ENCODE assay signal across 16 cellular contexts in the genomic region with DNA sequence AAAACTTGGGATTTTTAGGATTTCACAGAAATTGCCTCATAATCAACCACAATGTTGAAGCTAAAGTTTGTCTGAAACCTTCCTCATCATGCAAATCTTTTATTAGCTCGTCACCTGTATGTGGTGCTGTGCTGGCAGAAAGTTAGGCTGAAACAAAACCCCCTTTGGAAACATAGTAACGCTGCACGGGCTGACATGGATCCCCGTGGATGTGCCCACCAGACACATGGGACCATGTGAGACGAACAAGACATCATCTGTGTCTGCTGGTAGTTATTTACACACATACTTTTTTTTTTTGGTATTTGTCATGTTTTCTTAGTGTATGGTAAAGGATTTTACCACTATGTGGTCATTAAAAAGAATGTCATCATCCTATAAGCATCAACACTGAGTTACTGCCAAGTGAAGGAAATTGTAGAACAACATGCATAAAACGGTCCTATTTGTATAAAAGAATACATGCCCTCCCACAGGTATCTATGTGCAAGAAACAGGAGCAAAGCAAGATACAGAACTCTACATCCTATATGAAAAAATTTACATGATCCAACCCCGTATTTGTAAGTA.
A peak's percentile ranks its signal among the peaks of the same experiment; 100 is the strongest.
DNase-seq lines count a peak whose midpoint lies in the region; TF ChIP-seq lines count a peak whose summit lies in the region.
"Had no signal": no experiment of that assay in that cellular context is flagged by ENCODE, and none has a peak within 500 bp of the region (broad histone marks: within the 10 kb centered on the region; RNA-seq: fewer than 3 reads in every experiment).

No MANE protein-coding gene starts in this region.

- peaks cover 95% of the 10 kb centered on the region for H3K4me1 ChIP-seq in Karpas-422 (ENCODE audit: low read length)
- H3K4me1 ChIP-seq in colonic mucosa, result peaks cover 9% of the 10 kb centered on the region
- H3K4me1 ChIP-seq in testis, result no peaks in the 10 kb centered on the region
- H3K4me1 ChIP-seq in osteoblast (ENCODE audit: insufficient read depth, low read length), result peaks cover 7% of the 10 kb centered on the region

- H3K9me3 ChIP-seq in Karpas-422 (ENCODE audit: low read length), result no peaks in the 10 kb centered on the region
- no peaks in the 10 kb centered on the region for H3K9me3 ChIP-seq in colonic mucosa
- H3K9me3 ChIP-seq in testis, result no peaks in the 10 kb centered on the region
- no peaks in the 10 kb centered on the region for H3K9me3 ChIP-seq in MG63
- H3K9me3 ChIP-seq in osteoblast (ENCODE audit: low read depth, low read length), result no peaks in the 10 kb centered on the region

- H3K9ac ChIP-seq in Karpas-422 (ENCODE audit: low read length) (no peak overlapping the region), colonic mucosa (ENCODE audit: low read depth in 2 of 2, low read length in 2 of 2) (no peak overlapping the region)

- H3K27me3 ChIP-seq in Karpas-422 (ENCODE audit: low read length) (no peaks in the 10 kb centered on the region), colonic mucosa (no peaks in the 10 kb centered on the region), testis (no peaks in the 10 kb centered on the region), MG63 (no peaks in the 10 kb centered on the region), osteoblast (ENCODE audit: insufficient read depth, low read length) (no peaks in the 10 kb centered on the region)

- H3K36me3 ChIP-seq in Karpas-422 (ENCODE audit: insufficient read depth, low read length), result peaks cover 4% of the 10 kb centered on the region; the same call in 1 of the 2 replicates
- no peaks in the 10 kb centered on the region for H3K36me3 ChIP-seq in colonic mucosa
- H3K36me3 ChIP-seq in testis (ENCODE audit: low read depth, missing control alignments), result no peaks in the 10 kb centered on the region
- peaks cover 27% of the 10 kb centered on the region for H3K36me3 ChIP-seq in MG63
- no peaks in the 10 kb centered on the region for H3K36me3 ChIP-seq in osteoblast (ENCODE audit: insufficient read depth, low read length)

- TF ChIP-seq POLR2A in testis (IDR thresholded peaks at IDR 0.05), result no peak

- H2AFZ ChIP-seq in Karpas-422 (ENCODE audit: low read length) (no peak overlapping the region), osteoblast (ENCODE audit: low read length) (no peak overlapping the region)

- intact Hi-C loops in colonic mucosa (cut with DNase I) (no loop called here), testis (cut with DNase I; ENCODE audit: low total_unique reads) (no loop called here)

- H3K27ac ChIP-seq in Karpas-422 (ENCODE audit: low read length), result peak overlapping the region; percentile 5; the same call in 1 of the 2 replicates
- peak overlapping the region; percentile 92 for H3K27ac ChIP-seq in colonic mucosa
- H3K27ac ChIP-seq in testis, result peak overlapping the region; percentile 20 to 29
- no peak overlapping the region for H3K27ac ChIP-seq in osteoblast (ENCODE audit: low read depth, low read length)

- peaks cover 77% of the 10 kb centered on the region for H4K20me1 ChIP-seq in Karpas-422 (ENCODE audit: insufficient read depth, low read depth, low read length)
- no peaks in the 10 kb centered on the region for H4K20me1 ChIP-seq in osteoblast (ENCODE audit: insufficient read depth, low read length)

- H3K36me3 Mint-ChIP-seq in activated naive CD4-positive, alpha-beta T cell treated with anti-CD3 and anti-CD28 coated beads, Interleukin-2, amount 10 ng/mL, durations not matched to agents 7 days and 5 days, result peaks cover 63% of the 10 kb centered on the region

- H3K27ac Mint-ChIP-seq in activated naive CD4-positive, alpha-beta T cell treated with anti-CD3 and anti-CD28 coated beads, Interleukin-2, amount 10 ng/mL, durations not matched to agents 7 days and 5 days, result peak overlapping the region; percentile 59

- peaks cover 100% of the 10 kb centered on the region for H3K79me2 ChIP-seq in Karpas-422 (ENCODE audit: low read length)
- H3K79me2 ChIP-seq in osteoblast (ENCODE audit: insufficient read depth, low read length), result no peaks in the 10 kb centered on the region

- DNase-seq in activated naive CD4-positive, alpha-beta T cell treated with anti-CD3 and anti-CD28 coated beads, Interleukin-2, amount 10 ng/mL, durations not matched to agents 7 days and 5 days, result no peak
- no peak for DNase-seq in activated naive CD4-positive, alpha-beta T cell (lab: John Stamatoyannopoulos, UW)
- no peak for DNase-seq in Karpas-422
- no peak for DNase-seq in colonic mucosa
- no peak for DNase-seq in testis
- no peak for DNase-seq in MG63
- DNase-seq in AG08395 (ENCODE audit: low spot score), result no peak
- no peak for DNase-seq in osteoblast (ENCODE audit: insufficient read length, low spot score, missing footprints)
- DNase-seq: activated CD4-positive, CD25-positive, alpha-beta regulatory T cell treated with anti-CD3 and anti-CD28 coated beads, Interleukin-2, amount 50 U/mL, for 72 hours; aorta; cortex of kidney; GOT3; NCI-H2107; NCI-H748 treated with DMSO at 0.1 percent for 48 hours; SW 1271 had no signal

- no peaks in the 10 kb centered on the region for H3K27me3 Mint-ChIP-seq in activated naive CD4-positive, alpha-beta T cell treated with anti-CD3 and anti-CD28 coated beads, Interleukin-2, amount 10 ng/mL, durations not matched to agents 7 days and 5 days

- no peaks in the 10 kb centered on the region for H3K9me2 ChIP-seq in Karpas-422 (replicated peaks; ENCODE audit: insufficient read depth, low read length)

- H3K4me3 ChIP-seq in Karpas-422 (ENCODE audit: low read length) (no peak overlapping the region), colonic mucosa (no peak overlapping the region), testis (no peak overlapping the region), MG63 (no peak overlapping the region), osteoblast (ENCODE audit: insufficient read depth, low read length) (no peak overlapping the region)
- H3K4me3 ChIP-seq: lung had no signal

- peaks cover 99% of the 10 kb centered on the region for H3K4me1 Mint-ChIP-seq in activated naive CD4-positive, alpha-beta T cell treated with anti-CD3 and anti-CD28 coated beads, Interleukin-2, amount 10 ng/mL, durations not matched to agents 7 days and 5 days

- H3K4me3 Mint-ChIP-seq in activated naive CD4-positive, alpha-beta T cell treated with anti-CD3 and anti-CD28 coated beads, Interleukin-2, amount 10 ng/mL, durations not matched to agents 7 days and 5 days, result no peak overlapping the region

- peak overlapping the region; percentile 37 for H3K4me2 ChIP-seq in Karpas-422 (ENCODE audit: low read depth, low read length, poor library complexity, severe bottlenecking)
- H3K4me2 ChIP-seq in osteoblast (ENCODE audit: insufficient read depth, low read length), result no peak overlapping the region

- H3K9me3 Mint-ChIP-seq in activated naive CD4-positive, alpha-beta T cell treated with anti-CD3 and anti-CD28 coated beads, Interleukin-2, amount 10 ng/mL, durations not matched to agents 7 days and 5 days, result no peaks in the 10 kb centered on the region

- TF ChIP-seq CTCF in colonic mucosa (IDR thresholded peaks at IDR 0.05) (no peak), testis (IDR thresholded peaks at IDR 0.05) (no peak), osteoblast (IDR thresholded peaks at IDR 0.05; ENCODE audit: extremely low read depth, low read depth, low read length) (no peak)

- CTCF ChIA-PET in activated naive CD4-positive, alpha-beta T cell treated with anti-CD3 and anti-CD28 coated beads, Interleukin-2, amount 10 ng/mL, durations not matched to agents 7 days and 5 days (lab: Charles Lee), result interaction anchor here (0.6 to 15.9 kb wide), 9 partner anchors 18 to 46 kb away, joined by 3 to 184 read pairs (median 5); no protein-coding TSS in a partner anchor

- 58 to 77% methylated on average over 7 of the region's 7 CpGs for WGBS in testis, 2 donors
